33 cellular contexts compared by ENCODE assay signal in the genomic region with DNA sequence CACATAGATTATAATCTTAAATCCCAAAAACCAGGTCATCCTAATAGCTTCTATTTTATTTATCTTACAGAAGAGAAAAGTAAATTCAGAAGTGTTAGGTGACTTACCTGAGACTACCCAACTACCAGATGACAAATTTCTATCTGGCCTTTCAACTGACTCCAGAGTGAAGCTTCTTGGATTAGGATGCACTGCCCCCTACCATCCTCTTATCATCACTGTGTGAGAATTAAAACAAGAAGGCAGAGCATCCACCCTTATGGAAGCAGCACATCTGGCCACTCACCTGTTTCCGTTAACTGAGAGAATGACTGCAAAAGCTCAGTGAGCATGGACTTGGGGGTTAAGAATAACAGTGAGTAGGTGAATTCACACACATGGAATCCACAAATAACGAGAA.
DNase-seq lines count a peak whose midpoint lies in the region; FAIRE-seq and TF ChIP-seq lines count a peak whose summit lies in the region.
"Had no signal": no experiment of that assay in that cellular context is flagged by ENCODE, and none has a peak within 500 bp of the region (broad histone marks: within the 10 kb centered on the region; RNA-seq: fewer than 3 reads in every experiment).

No MANE protein-coding gene starts in this region.

- peaks cover 6% of the 10 kb centered on the region for H3K9me3 Mint-ChIP-seq in activated CD4-positive, alpha-beta memory T cell treated with anti-CD3 and anti-CD28 coated beads for 36 hours

- no peaks in the 10 kb centered on the region for H3K36me3 ChIP-seq in H1 (ENCODE audit: control insufficient read depth in 2 of 4, insufficient read depth in 4 of 4, low read length in 3 of 4)
- no peaks in the 10 kb centered on the region for H3K36me3 ChIP-seq in mesendoderm (ENCODE audit: control insufficient read depth, insufficient read depth, low read length)
- H3K36me3 ChIP-seq: BLaER1 treated with 17β-estradiol and CSF1 and Interleukin-3, amounts not matched to agents 10 nM and 100 nM; pancreas; vagina had no signal

- peaks cover 2% of the 10 kb centered on the region in 2 experiments; a peak in 2 of 4 replicates for H3K9me3 ChIP-seq in H1 (ENCODE audit: insufficient read depth in 2 of 2, low read depth in 1 of 2, low read length in 1 of 2)
- H3K9me3 ChIP-seq: BLaER1 treated with 17β-estradiol and CSF1 and Interleukin-3, amounts not matched to agents 10 nM and 100 nM; Caco-2; pancreas; testis; vagina had no signal

- H3K27ac ChIP-seq in H1 (ENCODE audit: low read depth, low read length) (no peak overlapping the region), mesendoderm (ENCODE audit: low read depth, low read length) (no peak overlapping the region)
- H3K27ac ChIP-seq: BLaER1 treated with 17β-estradiol and CSF1 and Interleukin-3, amounts not matched to agents 10 nM and 100 nM; pancreas; testis; vagina had no signal

- peak; percentile 90 for FAIRE-seq in H1 (lab: Jason Lieb, UNC)
- FAIRE-seq: K562, pancreas had no signal

- peak; percentile 87 to 90 for TF ChIP-seq RAD21 in H1 (IDR thresholded peaks at IDR 0.05 in 1 of 2, conservative IDR thresholded peaks at IDR 0.05 in 1 of 2; ENCODE audit: low read depth in 2 of 2, low read length in 2 of 2)

- H3K27me3 ChIP-seq in H1 (replicated peaks in 1 of 4; ENCODE audit: control insufficient read depth in 3 of 4, extremely low read depth in 1 of 4, insufficient read depth in 3 of 4, low read length in 3 of 4) (no peaks in the 10 kb centered on the region), mesendoderm (ENCODE audit: insufficient read depth, low read length, poor library complexity) (no peaks in the 10 kb centered on the region)
- H3K27me3 ChIP-seq: BLaER1 treated with 17β-estradiol and CSF1 and Interleukin-3, amounts not matched to agents 10 nM and 100 nM; pancreas; testis; vagina had no signal

- H3K4me1 ChIP-seq in H1 (replicated peaks in 1 of 4; ENCODE audit: control insufficient read depth in 3 of 4, insufficient read depth in 4 of 4, low read length in 3 of 4) (no peaks in the 10 kb centered on the region), mesendoderm (ENCODE audit: control insufficient read depth, low read depth, low read length) (peaks cover 2% of the 10 kb centered on the region)
- H3K4me1 ChIP-seq: BLaER1 treated with 17β-estradiol and CSF1 and Interleukin-3, amounts not matched to agents 10 nM and 100 nM; Caco-2; pancreas; testis; vagina had no signal

- no peak overlapping the region for H4K8ac ChIP-seq in H1 (ENCODE audit: extremely low read depth, insufficient read depth, low read length)
- H4K8ac ChIP-seq in mesendoderm (ENCODE audit: low read depth, low read length): no peak overlapping the region

- H3K79me2 ChIP-seq in H1 (ENCODE audit: control insufficient read depth in 1 of 2, insufficient read depth in 2 of 2, low read length in 2 of 2): no peaks in the 10 kb centered on the region
- H3K79me2 ChIP-seq in mesendoderm (ENCODE audit: control insufficient read depth, insufficient read depth, low read length): no peaks in the 10 kb centered on the region

- DNase-seq in NCI-H82 (lab: John Stamatoyannopoulos, UW): peak; percentile 55
- no peak for DNase-seq in NCI-H82 treated with DMSO at 0.1 percent for 48 hours (lab: John Stamatoyannopoulos, UW; ENCODE audit: unreplicated experiment)
- peak; percentile 2 for DNase-seq in NB4 (ENCODE audit: low read depth)
- peak in 1 of 2 experiments; percentile 13 for DNase-seq in H1 (ENCODE audit: low read depth in 1 of 2, low spot score in 2 of 2)
- DNase-seq in mesendoderm: peak; percentile 79
- DNase-seq in NAMALWA (ENCODE audit: low spot score): no peak
- DNase-seq in activated CD4-positive, alpha-beta memory T cell treated with anti-CD3 and anti-CD28 coated beads for 36 hours: no peak
- DNase-seq in superior temporal gyrus (ENCODE audit: extremely low spot score): no peak
- DNase-seq: ACHN; activated CD4-positive, alpha-beta T cell treated with anti-CD3 and anti-CD28 coated beads for 1 hour; activated CD8-positive, alpha-beta T cell treated with anti-CD3 and anti-CD28 coated beads, Interleukin-2, amount 10 ng/mL, durations not matched to agents 7 days and 5 days; activated effector memory CD4-positive, alpha-beta T cell treated with anti-CD3 and anti-CD28 coated beads, Interleukin-2, amount 50 U/mL, for 16 hours; activated T-cell treated with anti-CD3 and anti-CD28 coated beads for 4 hours; Caco-2; central memory CD4-positive, alpha-beta T cell; dermis blood vessel endothelial cell; head of caudate nucleus; immature natural killer cell; left ventricle myocardium superior; NCI-H1930; NCI-H226; NCI-H774; pancreas; right cardiac atrium; SIG-M5; stimulated activated CD4-positive, alpha-beta T cell treated with anti-CD3 and anti-CD28 coated beads, Interleukin-4, amount 100 ng/mL, for 4 hours; stimulated activated naive CD4-positive, alpha-beta T cell; T-cell; testis had no signal

- H3K36me3 Mint-ChIP-seq in activated CD4-positive, alpha-beta memory T cell treated with anti-CD3 and anti-CD28 coated beads for 36 hours: no peaks in the 10 kb centered on the region
- H3K36me3 Mint-ChIP-seq: immature natural killer cell, T-cell had no signal

- H3K4me1 Mint-ChIP-seq in activated CD4-positive, alpha-beta memory T cell treated with anti-CD3 and anti-CD28 coated beads for 36 hours (ENCODE audit: low read depth): no peaks in the 10 kb centered on the region
- H3K4me1 Mint-ChIP-seq: immature natural killer cell, nephron, T-cell had no signal

- no peak overlapping the region for H2BK15ac ChIP-seq in H1 (ENCODE audit: low read length)
- no peak overlapping the region for H2BK15ac ChIP-seq in mesendoderm (replicated peaks; ENCODE audit: low read depth)

- H3K4me2 ChIP-seq in H1 (ENCODE audit: insufficient read depth in 1 of 2, low read depth in 2 of 2, low read length in 2 of 2) (no peak overlapping the region), mesendoderm (ENCODE audit: low read length) (no peak overlapping the region)
- H3K4me2 ChIP-seq: BLaER1 treated with 17β-estradiol and CSF1 and Interleukin-3, amounts not matched to agents 10 nM and 100 nM had no signal

- no peak overlapping the region for H3K9ac ChIP-seq in H1 (replicated peaks in 1 of 4; ENCODE audit: extremely low read depth in 1 of 4, low read depth in 3 of 4, low read length in 3 of 4)
- no peak overlapping the region for H3K9ac ChIP-seq in mesendoderm (ENCODE audit: low read length)
- H3K9ac ChIP-seq: BLaER1 treated with 17β-estradiol and CSF1 and Interleukin-3, amounts not matched to agents 10 nM and 100 nM had no signal

- H3K4ac ChIP-seq in H1 (replicated peaks; ENCODE audit: insufficient read length, low read depth, low read length): no peak overlapping the region
- H3K4ac ChIP-seq in mesendoderm (ENCODE audit: low read depth, low read length): no peak overlapping the region

- POLR2A ChIA-PET in H1 (lab: Charles Lee; ENCODE audit: partially characterized antibody): no interaction called here
- POLR2A ChIA-PET in activated CD4-positive, alpha-beta memory T cell treated with anti-CD3 and anti-CD28 coated beads for 36 hours (lab: Charles Lee): no interaction called here

- H3K14ac ChIP-seq in H1 (ENCODE audit: insufficient read length): no peak overlapping the region

- H2BK5ac ChIP-seq in H1 (ENCODE audit: low read depth, low read length) (no peak overlapping the region), mesendoderm (ENCODE audit: low read length) (no peak overlapping the region)

- no peak overlapping the region for H4K91ac ChIP-seq in H1 (replicated peaks; ENCODE audit: insufficient read length, low read length)

- H2BK20ac ChIP-seq in H1 (ENCODE audit: low read length): no peak overlapping the region

- no peak overlapping the region for H3K56ac ChIP-seq in H1 (replicated peaks; ENCODE audit: insufficient read length, low read depth, low read length)
- no peak overlapping the region for H3K56ac ChIP-seq in mesendoderm (ENCODE audit: low read length)

- no peak for TF ChIP-seq EP300 in H1 (IDR thresholded peaks at IDR 0.05; ENCODE audit: borderline replicate concordance in 1 of 2, low read depth in 2 of 2, low read length in 2 of 2)

- H3K27ac Mint-ChIP-seq in activated CD4-positive, alpha-beta memory T cell treated with anti-CD3 and anti-CD28 coated beads for 36 hours: no peak overlapping the region
- H3K27ac Mint-ChIP-seq: activated CD8-positive, alpha-beta T cell treated with anti-CD3 and anti-CD28 coated beads, Interleukin-2, amount 10 ng/mL, durations not matched to agents 7 days and 5 days; immature natural killer cell; nephron; T-cell had no signal

- no peak for TF ChIP-seq POLR2A in NB4 (IDR thresholded peaks at IDR 0.05; ENCODE audit: extremely low read depth, insufficient read length)
- no peak for TF ChIP-seq POLR2A in H1 (IDR thresholded peaks at IDR 0.05; ENCODE audit: control extremely low read depth in 1 of 2, low read depth in 2 of 2, low read length in 2 of 2)

- H2BK120ac ChIP-seq in H1 (replicated peaks; ENCODE audit: low read depth, low read length): no peak overlapping the region
- H2BK120ac ChIP-seq in mesendoderm (ENCODE audit: low read depth, low read length): no peak overlapping the region

- WGBS in H1 (ENCODE audit: extremely low coverage in 1 of 2, insufficient coverage in 1 of 2, insufficient read length in 1 of 2, insufficient replicate concordance in 2 of 2, low coverage in 1 of 2, low lambda C conversion rate in 2 of 2, missing lambda C conversion rate in 1 of 2), 2 experiments: 85% methylated on average over 2 of the region's 2 CpGs; no CpG with 5 or more reads in 1 of the 2 experiments
- no CpG with 5 or more reads among the region's 2 CpGs for WGBS in mesendoderm (ENCODE audit: extremely low coverage, insufficient coverage, low lambda C conversion rate)

- H2AK5ac ChIP-seq in H1 (ENCODE audit: low read depth, low read length) (no peak overlapping the region), mesendoderm (ENCODE audit: low read length) (no peak overlapping the region)

- H2AFZ ChIP-seq in H1 (ENCODE audit: low read length): no peak overlapping the region

- H4K20me1 ChIP-seq in H1 (replicated peaks in 1 of 2; ENCODE audit: control insufficient read depth in 1 of 2, insufficient read depth in 2 of 2, low read length in 2 of 2): no peaks in the 10 kb centered on the region
- H4K20me1 ChIP-seq: BLaER1 treated with 17β-estradiol and CSF1 and Interleukin-3, amounts not matched to agents 10 nM and 100 nM had no signal

- H3K23ac ChIP-seq in H1 (ENCODE audit: insufficient read length) (no peak overlapping the region), mesendoderm (ENCODE audit: low read length) (no peak overlapping the region)

- no peak overlapping the region for H4K5ac ChIP-seq in H1 (ENCODE audit: insufficient read length, low read depth, low read length)
- no peak overlapping the region for H4K5ac ChIP-seq in mesendoderm (ENCODE audit: low read length)

- no peak overlapping the region for H2BK12ac ChIP-seq in H1 (ENCODE audit: low read depth, low read length)

- no peak overlapping the region for H3K4me3 Mint-ChIP-seq in activated CD4-positive, alpha-beta memory T cell treated with anti-CD3 and anti-CD28 coated beads for 36 hours
- H3K4me3 Mint-ChIP-seq: activated CD8-positive, alpha-beta T cell treated with anti-CD3 and anti-CD28 coated beads, Interleukin-2, amount 10 ng/mL, durations not matched to agents 7 days and 5 days; immature natural killer cell; nephron; T-cell had no signal

- H3K23me2 ChIP-seq in H1 (ENCODE audit: low read depth, low read length): no peaks in the 10 kb centered on the region

- TF ChIP-seq CTCF in NB4 (IDR thresholded peaks at IDR 0.05; ENCODE audit: low read depth, low read length): peak; percentile 4
- TF ChIP-seq CTCF in H1 (IDR thresholded peaks at IDR 0.05; ENCODE audit: control extremely low read depth in 1 of 3, insufficient read depth in 1 of 3, low read depth in 1 of 3, low read length in 3 of 3): peak in 2 of 3 experiments; percentile 62 to 66; a peak in 3 of 4 replicates

- H3K27me3 Mint-ChIP-seq in activated CD4-positive, alpha-beta memory T cell treated with anti-CD3 and anti-CD28 coated beads for 36 hours: no peaks in the 10 kb centered on the region
- H3K27me3 Mint-ChIP-seq: T-cell had no signal

- CTCF ChIA-PET in H1 (lab: Charles Lee; ENCODE audit: partially characterized antibody): interaction anchor here (0.7 to 3.1 kb wide), 22 partner anchors 8 to 294 kb away, joined by 3 to 22 read pairs (median 4); no protein-coding TSS in a partner anchor
- CTCF ChIA-PET in activated CD4-positive, alpha-beta memory T cell treated with anti-CD3 and anti-CD28 coated beads for 36 hours (lab: Charles Lee): no interaction called here

- no peak overlapping the region for H3K4me3 ChIP-seq in NB4 (ENCODE audit: low read depth, low read length)
- H3K4me3 ChIP-seq in H1 (ENCODE audit: extremely low read depth in 1 of 4, insufficient read depth in 2 of 4, low read depth in 3 of 4, low read length in 4 of 4): no peak overlapping the region
- no peak overlapping the region for H3K4me3 ChIP-seq in mesendoderm (ENCODE audit: low read length)
- H3K4me3 ChIP-seq: BLaER1 treated with 17β-estradiol and CSF1 and Interleukin-3, amounts not matched to agents 10 nM and 100 nM; K562; pancreas; testis; vagina had no signal

- H3K79me1 ChIP-seq in H1 (ENCODE audit: low read depth, low read length): no peaks in the 10 kb centered on the region
- H3K79me1 ChIP-seq in mesendoderm (ENCODE audit: low read length): no peaks in the 10 kb centered on the region

- intact Hi-C loops in activated CD4-positive, alpha-beta memory T cell treated with anti-CD3 and anti-CD28 coated beads for 36 hours (cut with micrococcal nuclease): no loop called here

- H3K18ac ChIP-seq in H1 (ENCODE audit: extremely low read depth, low read length): no peak overlapping the region
- no peak overlapping the region for H3K18ac ChIP-seq in mesendoderm (ENCODE audit: low read length)

Comparison
In these comparisons a context has a peak if more than half of its experiments do, and no peak if none do; other contexts are left out.
1. DNase-seq: peak in NCI-H82 (single experiment), NB4 (single experiment) and mesendoderm (single experiment); none in NCI-H82 treated with DMSO at 0.1 percent for 48 hours (single experiment), NAMALWA (single experiment), activated CD4-positive, alpha-beta memory T cell treated with anti-CD3 and anti-CD28 coated beads for 36 hours (single experiment) and superior temporal gyrus (single experiment).